ENCODE assay signal across 17 cellular contexts in the genomic region with DNA sequence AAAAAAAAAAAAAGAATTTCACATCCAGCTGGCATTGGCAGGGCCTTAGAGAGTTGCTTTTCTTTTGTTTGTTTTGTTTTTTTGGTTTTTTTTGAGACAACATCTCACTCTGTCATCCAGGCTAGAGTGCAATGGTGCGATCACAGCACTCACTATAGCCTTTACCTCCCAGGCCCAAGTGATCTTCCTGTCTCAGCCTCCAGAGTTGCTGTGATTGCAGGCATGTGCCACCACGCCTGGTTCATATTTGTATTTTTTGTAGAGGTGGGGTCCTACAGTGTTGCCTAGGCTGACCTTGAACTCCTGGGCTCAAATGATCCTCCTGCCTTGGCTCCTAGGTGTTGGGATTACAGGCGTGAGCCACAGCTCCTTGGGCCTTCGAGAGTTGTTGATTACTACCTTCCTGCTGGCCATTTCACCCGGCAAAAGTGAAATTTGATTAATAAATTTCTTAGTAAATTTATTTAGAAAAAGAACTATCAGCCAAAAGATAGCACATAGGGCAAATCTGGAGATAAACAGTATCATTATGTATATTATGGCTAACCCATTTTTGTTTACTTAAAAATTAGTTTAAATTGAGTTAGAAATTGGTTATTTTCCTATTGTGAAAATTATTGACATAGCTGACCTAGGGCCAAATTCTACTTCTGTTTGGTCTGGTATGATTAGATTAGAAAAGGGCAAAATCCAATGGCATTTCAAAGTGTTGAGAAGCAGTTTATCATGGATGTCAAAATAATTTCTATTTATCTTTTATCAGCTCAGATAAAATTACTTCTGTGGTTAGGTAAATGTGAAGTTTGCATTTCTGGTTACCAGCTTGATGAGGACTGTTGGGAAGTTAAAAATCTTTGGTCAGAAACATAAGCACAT. TPM values are rescaled to one million over a fixed set of nuclear protein-coding genes. Genes with fewer than 3 reads are reported as not detected.
A peak's percentile ranks its signal among the peaks of the same experiment; 100 is the strongest.
DNase-seq lines count a peak whose midpoint lies in the region; ATAC-seq, FAIRE-seq and TF ChIP-seq lines count a peak whose summit lies in the region.
"Had no signal": no experiment of that assay in that cellular context is flagged by ENCODE, and none has a peak within 500 bp of the region (broad histone marks: within the 10 kb centered on the region; RNA-seq: fewer than 3 reads in every experiment).

No MANE protein-coding gene starts in this region.

- ATAC-seq in K562 (no peak), left lobe of liver (peak; percentile 64), pancreas (peak in 3 of 4 donors; percentile 69 to 90 (median 82)), GM19467 (IDR thresholded peaks at IDR 0.05; ENCODE audit: unreplicated experiment) (no peak)
- ATAC-seq: GM12878 had no signal

- H3K27ac ChIP-seq in K562 (ENCODE audit: extremely low read depth, low read depth, low read length) (no peak overlapping the region), pancreas (peak overlapping the region in 1 of 4 donors; percentile 30), mesendoderm (ENCODE audit: low read depth, low read length) (no peak overlapping the region)
- H3K27ac ChIP-seq: C4-2B, HL-60, KMS-11 had no signal

- no peaks in the 10 kb centered on the region for H3K79me1 ChIP-seq in mesendoderm (ENCODE audit: low read length)

- H3K9me3 ChIP-seq in K562 (replicated peaks; ENCODE audit: control insufficient read depth, insufficient read depth, low read depth, low read length) (no peaks in the 10 kb centered on the region), pancreas (no peaks in the 10 kb centered on the region)

- no TSS peak for BruUV-seq in K562 (replicated peaks; lab: Mats Ljungman, UMichigan)

- in situ Hi-C loops in K562 (cut with MboI), result no loop called here

- no peak overlapping the region for H2AFZ ChIP-seq in K562 (ENCODE audit: low read depth, low read length)

- no peak overlapping the region for H2BK120ac ChIP-seq in mesendoderm (ENCODE audit: low read depth, low read length)

- H3K36me3 ChIP-seq in K562 (ENCODE audit: control insufficient read depth, insufficient read depth, low read length), result peaks cover 89% of the 10 kb centered on the region
- peaks cover 0 to 15% (median 0%) of the 10 kb centered on the region in 3 donors for H3K36me3 ChIP-seq in pancreas
- peaks cover 4% of the 10 kb centered on the region for H3K36me3 ChIP-seq in mesendoderm (ENCODE audit: control insufficient read depth, insufficient read depth, low read length)

- H4K20me1 ChIP-seq in K562 (replicated peaks; ENCODE audit: control insufficient read depth, insufficient read depth, low read length), result no peaks in the 10 kb centered on the region

- H3K4me1 ChIP-seq in K562 (replicated peaks in 1 of 2; ENCODE audit: control insufficient read depth in 2 of 2, insufficient read depth in 2 of 2, low read length in 2 of 2) (no peaks in the 10 kb centered on the region), pancreas (peaks cover 4 to 15% (median 8%) of the 10 kb centered on the region in 3 donors), mesendoderm (ENCODE audit: control insufficient read depth, low read depth, low read length) (no peaks in the 10 kb centered on the region)

- no peak overlapping the region for H2AK5ac ChIP-seq in mesendoderm (ENCODE audit: low read length)

- H3K4me3 ChIP-seq in K562 (no peak overlapping the region), pancreas (no peak overlapping the region), mesendoderm (ENCODE audit: low read length) (no peak overlapping the region)
- H3K4me3 ChIP-seq: GM12878 had no signal

- FAIRE-seq in K562 (lab: Jason Lieb, UNC) (no peak), pancreas (lab: Jason Lieb, UNC) (no peak), HTR-8/SVneo (lab: Jason Lieb, UNC) (no peak)
- FAIRE-seq: A204.1, GM12878, H1 had no signal

- no peak for TF ChIP-seq POLR2A in K562 (conservative IDR thresholded peaks at IDR 0.05)

- no peak overlapping the region for H3K56ac ChIP-seq in mesendoderm (ENCODE audit: low read length)

- H3K4me2 ChIP-seq in K562 (ENCODE audit: insufficient read depth, low read length), result no peak overlapping the region
- no peak overlapping the region for H3K4me2 ChIP-seq in mesendoderm (ENCODE audit: low read length)
- H3K4me2 ChIP-seq: KMS-11 had no signal

- DNase-seq in K562 (ENCODE audit: extremely low read depth in 1 of 4, low spot score in 3 of 4) (no peak), left lobe of liver (ENCODE audit: low spot score) (no peak), pancreas (no peak), HTR-8/SVneo (ENCODE audit: insufficient read length, low spot score) (no peak), mesendoderm (no peak), HuH-7.5 (ENCODE audit: low spot score) (no peak)
- DNase-seq: AML-193; CD4-positive, alpha-beta T cell; DMS79 treated with DMSO at 0.1 percent for 48 hours; H9 had no signal

- TF ChIP-seq RAD21 in K562 (CRISPR knock-in tag; conservative IDR thresholded peaks at IDR 0.05 in 1 of 2, IDR thresholded peaks at IDR 0.05 in 1 of 2), result no peak

- no peak overlapping the region for H4K5ac ChIP-seq in mesendoderm (ENCODE audit: low read length)

- no peak overlapping the region for H2BK5ac ChIP-seq in mesendoderm (ENCODE audit: low read length)

- no peak overlapping the region for H4K8ac ChIP-seq in mesendoderm (ENCODE audit: low read depth, low read length)

- intact Hi-C loops in K562 (cut with micrococcal nuclease), result no loop called here
- intact Hi-C loops in pancreas (cut with DNase I), result no loop called here

- H3K9ac ChIP-seq in K562 (ENCODE audit: insufficient read depth in 1 of 2, low read depth in 2 of 2, low read length in 2 of 2), result no peak overlapping the region
- no peak overlapping the region for H3K9ac ChIP-seq in mesendoderm (ENCODE audit: low read length)
- H3K9ac ChIP-seq: KMS-11 had no signal

- CTCF ChIA-PET in K562 (lab: Yijun Ruan, JAX; ENCODE audit: low intra/inter-chr PET ratio), result no interaction called here

- no peak overlapping the region for H3K23ac ChIP-seq in mesendoderm (ENCODE audit: low read length)

- H3K9me1 ChIP-seq in K562 (ENCODE audit: control insufficient read depth, insufficient read depth, low read length), result no peaks in the 10 kb centered on the region

- H2BK15ac ChIP-seq in mesendoderm (replicated peaks; ENCODE audit: low read depth), result no peak overlapping the region

- H3K79me2 ChIP-seq in K562 (ENCODE audit: control insufficient read depth, insufficient read depth, low read length), result no peaks in the 10 kb centered on the region
- H3K79me2 ChIP-seq in mesendoderm (ENCODE audit: control insufficient read depth, insufficient read depth, low read length), result no peaks in the 10 kb centered on the region

- POLR2A ChIA-PET in K562 (lab: Yijun Ruan, JAX), result interaction anchor here (0.5 to 1.2 kb wide), 3 partner anchors 15 to 1773 kb away, joined by 3 to 4 read pairs (median 3); no protein-coding TSS in a partner anchor

- H3K18ac ChIP-seq in mesendoderm (ENCODE audit: low read length), result no peak overlapping the region

- TF ChIP-seq CTCF in K562 (IDR thresholded peaks at IDR 0.05 in 2 of 3, conservative IDR thresholded peaks at IDR 0.05 in 1 of 3; ENCODE audit: insufficient read depth in 2 of 3, low read depth in 1 of 3, low read length in 3 of 3) (no peak), pancreas (IDR thresholded peaks at IDR 0.05) (no peak)

- WGBS in K562 (ENCODE audit: insufficient coverage, low coverage, missing lambda C conversion rate), result 90% methylated on average over 5 of the region's 5 CpGs
- WGBS in pancreas, 2 donors, result 29 to 44% methylated on average over 5 of the region's 5 CpGs
- no CpG with 5 or more reads among the region's 5 CpGs for WGBS in mesendoderm (ENCODE audit: extremely low coverage, insufficient coverage, low lambda C conversion rate)

- no peak overlapping the region for H3K4ac ChIP-seq in mesendoderm (ENCODE audit: low read depth, low read length)

- no peak for TF ChIP-seq EP300 in K562 (IDR thresholded peaks at IDR 0.05; ENCODE audit: low read length)

- H3K27me3 ChIP-seq in K562 (ENCODE audit: control insufficient read depth in 2 of 2, insufficient read depth in 2 of 2, low read length in 2 of 2) (no peaks in the 10 kb centered on the region), pancreas (no peaks in the 10 kb centered on the region), mesendoderm (ENCODE audit: insufficient read depth, low read length, poor library complexity) (no peaks in the 10 kb centered on the region)

RNA-seq across cellular contexts. Expression of gene ACTR6, which starts 12.6 kb away (rescaled TPM):
- 25.4 and 61.1 TPM in 2 replicates for total RNA-seq in K562 (2011; cell fraction: chromatin; rRNA removed; ENCODE audit: low replicate concordance)
- total RNA-seq in K562 (2011; cell fraction: nucleolus; rRNA removed), result 26.3 and 29.0 TPM in 2 replicates
- 24.4 and 24.9 TPM in 2 replicates for total RNA-seq in K562 (2011; cell fraction: nucleoplasm; rRNA removed)
- total RNA-seq in K562 (2014; rRNA removed) (25.7 and 26.1 TPM in 2 replicates), K562 (2014; rRNA removed; fragmentation: Illumina TruSeq; extraction: Trizol) (88.6 and 117 TPM in 2 replicates), K562 (2015; rRNA removed; fragmentation: Illumina TruSeq; extraction: Trizol) (42.9 and 49.0 TPM in 2 replicates), K562 (2021) (67.4 and 74.5 TPM in 2 replicates), left lobe of liver (10.2 TPM), pancreas (10 to 100 TPM in 2 of 6 donors, 1 to 10 TPM in 4; 3.8 to 14.4 (median 7.0) TPM)
- polyA plus RNA-seq in K562 (2011; rRNA removed) (87.2 and 102 TPM in 2 replicates), K562 (2014; fragmentation: Illumina TruSeq; extraction: Trizol) (58.4 and 70.9 TPM in 2 replicates), K562 (2014; fragmentation: Nextera tagmentation; extraction: Ambion mirVana) (100 to 1,000 TPM in 1 of 2 experiments, 10 to 100 TPM in 1; 99.8 to 109 TPM), K562 (2014; rRNA removed) (42.9 and 44.9 TPM in 2 replicates), pancreas (10 to 100 TPM in 1 of 2 donors, 1 to 10 TPM in 1; 5.0 to 10.4 TPM)
- polyA plus RNA-seq in K562 (2011; cell fraction: cytosol; rRNA removed), result 7.8 and 25.0 TPM in 2 replicates
- 13.6 and 23.1 TPM in 2 replicates for polyA plus RNA-seq in K562 (2011; cell fraction: nucleus; rRNA removed)
- 34.7 and 41.8 TPM in 2 replicates for polyA plus RNA-seq in K562 (2012)
- 32.8 and 37.7 TPM in 2 replicates for polyA minus RNA-seq in K562 (2011; rRNA and poly(A)+ RNA removed)
- 11.6 and 13.6 TPM in 2 replicates for polyA minus RNA-seq in K562 (2011; cell fraction: cytosol; rRNA and poly(A)+ RNA removed)
- 12.9 and 33.0 TPM in 2 replicates for polyA minus RNA-seq in K562 (2011; cell fraction: nucleus; rRNA and poly(A)+ RNA removed)
- polyA plus RNA-seq in mesendoderm (2013, experiment 1 of 2), result 20.5 TPM
- polyA plus RNA-seq in mesendoderm (2013, experiment 2 of 2), result 19.9 TPM

RNA-seq across cellular contexts. Expression of gene DEPDC4, which starts 53.6 kb away (rescaled TPM):
- 2.5 and 13.4 TPM in 2 replicates for total RNA-seq in K562 (2011; cell fraction: chromatin; rRNA removed; ENCODE audit: low replicate concordance)
- 2.3 and 2.8 TPM in 2 replicates for total RNA-seq in K562 (2011; cell fraction: nucleolus; rRNA removed)
- total RNA-seq in K562 (2011; cell fraction: nucleoplasm; rRNA removed), result 5.1 and 5.5 TPM in 2 replicates
- total RNA-seq in K562 (2014; rRNA removed), result 3.0 and 3.6 TPM in 2 replicates
- total RNA-seq in K562 (2014; rRNA removed; fragmentation: Illumina TruSeq; extraction: Trizol), result 6.9 and 8.8 TPM in 2 replicates
- 4.6 and 5.0 TPM in 2 replicates for total RNA-seq in K562 (2015; rRNA removed; fragmentation: Illumina TruSeq; extraction: Trizol)
- 4.3 and 5.7 TPM in 2 replicates for total RNA-seq in K562 (2021)
- polyA plus RNA-seq in K562 (2011; rRNA removed), result 5.2 and 9.5 TPM in 2 replicates
- polyA plus RNA-seq in K562 (2011; cell fraction: cytosol; rRNA removed), result 0.73 and 1.1 TPM in 2 replicates
- polyA plus RNA-seq in K562 (2011; cell fraction: nucleus; rRNA removed), result 1.8 and 3.6 TPM in 2 replicates
- 4.3 and 7.1 TPM in 2 replicates for polyA plus RNA-seq in K562 (2012)
- polyA plus RNA-seq in K562 (2014; fragmentation: Illumina TruSeq; extraction: Trizol), result 7.3 and 8.3 TPM in 2 replicates
- 10 to 100 TPM; 11.9 to 13.2 TPM for polyA plus RNA-seq in K562 (2014; fragmentation: Nextera tagmentation; extraction: Ambion mirVana)
- 5.6 and 7.4 TPM in 2 replicates for polyA plus RNA-seq in K562 (2014; rRNA removed)
- 4.7 and 9.5 TPM in 2 replicates for polyA minus RNA-seq in K562 (2011; rRNA and poly(A)+ RNA removed)
- polyA minus RNA-seq in K562 (2011; cell fraction: cytosol; rRNA and poly(A)+ RNA removed), result 2.3 and 3.1 TPM in 2 replicates
- polyA minus RNA-seq in K562 (2011; cell fraction: nucleus; rRNA and poly(A)+ RNA removed), result 4.4 TPM in 2 replicates
- total RNA-seq in left lobe of liver, result 2.5 TPM
- 1 to 10 TPM in 4 of 6 donors, under 1 TPM in 2; 0.82 to 2.2 (median 1.5) TPM for total RNA-seq in pancreas
- under 1 TPM; 0.42 to 0.56 TPM for polyA plus RNA-seq in pancreas
- 1.9 TPM for polyA plus RNA-seq in mesendoderm (2013, experiment 1 of 2)
- 2.2 TPM for polyA plus RNA-seq in mesendoderm (2013, experiment 2 of 2)

RNA-seq across cellular contexts. Expression of gene SCYL2, which starts 53.7 kb away (rescaled TPM):
- total RNA-seq in K562 (2011; cell fraction: chromatin; rRNA removed; ENCODE audit: low replicate concordance), result 23.8 and 82.4 TPM in 2 replicates
- 8.8 and 13.7 TPM in 2 replicates for total RNA-seq in K562 (2011; cell fraction: nucleolus; rRNA removed)
- total RNA-seq in K562 (2011; cell fraction: nucleoplasm; rRNA removed), result 23.8 and 28.7 TPM in 2 replicates
- 27.3 and 28.2 TPM in 2 replicates for total RNA-seq in K562 (2014; rRNA removed)
- total RNA-seq in K562 (2014; rRNA removed; fragmentation: Illumina TruSeq; extraction: Trizol), result 46.9 and 53.9 TPM in 2 replicates
- total RNA-seq in K562 (2015; rRNA removed; fragmentation: Illumina TruSeq; extraction: Trizol), result 42.3 and 49.0 TPM in 2 replicates
- 35.2 and 39.1 TPM in 2 replicates for total RNA-seq in K562 (2021)
- 24.4 and 32.9 TPM in 2 replicates for polyA plus RNA-seq in K562 (2011; rRNA removed)
- polyA plus RNA-seq in K562 (2011; cell fraction: cytosol; rRNA removed), result 7.0 and 14.3 TPM in 2 replicates
- 15.6 and 17.8 TPM in 2 replicates for polyA plus RNA-seq in K562 (2011; cell fraction: nucleus; rRNA removed)
- polyA plus RNA-seq in K562 (2012), result 21.7 and 31.6 TPM in 2 replicates
- 33.9 and 39.8 TPM in 2 replicates for polyA plus RNA-seq in K562 (2014; fragmentation: Illumina TruSeq; extraction: Trizol)
- 10 to 100 TPM in 1 of 2 experiments, 1 to 10 TPM in 1; 9.9 to 11.8 TPM for polyA plus RNA-seq in K562 (2014; fragmentation: Nextera tagmentation; extraction: Ambion mirVana)
- 18.5 and 18.7 TPM in 2 replicates for polyA plus RNA-seq in K562 (2014; rRNA removed)
- polyA minus RNA-seq in K562 (2011; rRNA and poly(A)+ RNA removed), result 61.6 and 68.9 TPM in 2 replicates
- 26.4 and 29.7 TPM in 2 replicates for polyA minus RNA-seq in K562 (2011; cell fraction: cytosol; rRNA and poly(A)+ RNA removed)
- polyA minus RNA-seq in K562 (2011; cell fraction: nucleus; rRNA and poly(A)+ RNA removed), result 17.4 and 24.2 TPM in 2 replicates
- total RNA-seq in left lobe of liver, result 24.2 TPM
- total RNA-seq in pancreas, result 10 to 100 TPM; 13.3 to 25.0 (median 16.6) TPM
- 10 to 100 TPM in 1 of 2 donors, 1 to 10 TPM in 1; 6.7 to 11.7 TPM for polyA plus RNA-seq in pancreas
- 22.8 TPM for polyA plus RNA-seq in mesendoderm (2013, experiment 1 of 2)
- polyA plus RNA-seq in mesendoderm (2013, experiment 2 of 2), result 22.1 TPM

Comparison
In these comparisons a context has a peak if more than half of its experiments do, and no peak if none do; other contexts are left out.
1. ATAC-seq: peak in left lobe of liver (single experiment) and pancreas (3 of 4); none in K562 (single experiment) and GM19467 (single experiment).